ENCODE assay signal across 24 cellular contexts in genomic region chr2:177501186-177501585, GRCh38.
DNase-seq lines count a peak whose midpoint lies in the region; ATAC-seq and TF ChIP-seq lines count a peak whose summit lies in the region.
"Had no signal": no experiment of that assay in that cellular context is flagged by ENCODE, and none has a peak within 500 bp of the region (broad histone marks: within the 10 kb centered on the region; RNA-seq: fewer than 3 reads in every experiment).

No MANE protein-coding gene starts in this region.

- H3K4me1 Mint-ChIP-seq in CD8-positive, alpha-beta T cell (ENCODE audit: low read depth) = no peaks in the 10 kb centered on the region
- no peaks in the 10 kb centered on the region for H3K4me1 Mint-ChIP-seq in endothelial cell (ENCODE audit: unreplicated experiment)
- H3K4me1 Mint-ChIP-seq: central memory CD8-positive, alpha-beta T cell had no signal

- no peak overlapping the region for H3K4me3 ChIP-seq in A673 (ENCODE audit: low read depth, low read length, poor library complexity, severe bottlenecking)
- H3K4me3 ChIP-seq in CD8-positive, alpha-beta T cell (ENCODE audit: low read depth, low read length) = no peak overlapping the region
- H3K4me3 ChIP-seq: dorsolateral prefrontal cortex, gastrocnemius medialis, HAP-1, lower lobe of right lung, thoracic aorta had no signal

- peak; percentile 31 for ATAC-seq in CD8-positive, alpha-beta T cell
- ATAC-seq in HG03175 (IDR thresholded peaks at IDR 0.05; ENCODE audit: unreplicated experiment) (peak; percentile 49), HG03097 (IDR thresholded peaks at IDR 0.05; ENCODE audit: low FRiP score, unreplicated experiment) (no peak)
- ATAC-seq: gastrocnemius medialis, lower lobe of right lung, SK-N-SH treated with all-trans-retinoic acid at 6 μM for 48 hours had no signal

- no peak overlapping the region for H3K4me3 Mint-ChIP-seq in CD8-positive, alpha-beta T cell
- H3K4me3 Mint-ChIP-seq in endothelial cell (ENCODE audit: unreplicated experiment) = no peak overlapping the region
- H3K4me3 Mint-ChIP-seq: activated CD4-positive, alpha-beta memory T cell treated with anti-CD3 and anti-CD28 coated beads for 36 hours; central memory CD8-positive, alpha-beta T cell; T-helper 2 cell treated with Interferon-gamma antibody and Interleukin-4, amounts not matched to agents 5 μg/mL and 100 μg/mL, for 36 hours had no signal

- no peaks in the 10 kb centered on the region for H3K9me3 Mint-ChIP-seq in CD8-positive, alpha-beta T cell
- H3K9me3 Mint-ChIP-seq in endothelial cell (ENCODE audit: unreplicated experiment) = no peaks in the 10 kb centered on the region
- H3K9me3 Mint-ChIP-seq: activated CD4-positive, alpha-beta memory T cell treated with anti-CD3 and anti-CD28 coated beads for 36 hours; activated naive CD4-positive, alpha-beta T cell treated with anti-CD3 and anti-CD28 coated beads, Interleukin-2, amount 50 U/mL, for 72 hours; central memory CD8-positive, alpha-beta T cell; T-helper 2 cell treated with Interferon-gamma antibody and Interleukin-4, amounts not matched to agents 5 μg/mL and 100 μg/mL, for 36 hours had no signal

- H3K27me3 Mint-ChIP-seq in CD8-positive, alpha-beta T cell (ENCODE audit: low read depth) = no peaks in the 10 kb centered on the region
- no peaks in the 10 kb centered on the region for H3K27me3 Mint-ChIP-seq in endothelial cell (ENCODE audit: unreplicated experiment)
- H3K27me3 Mint-ChIP-seq: activated CD4-positive, alpha-beta memory T cell treated with anti-CD3 and anti-CD28 coated beads for 36 hours; central memory CD8-positive, alpha-beta T cell; progenitor cell of endocrine pancreas had no signal

- H3K9me3 ChIP-seq in A673 (ENCODE audit: low read depth, low read length, poor library complexity, severe bottlenecking) = no peaks in the 10 kb centered on the region
- H3K9me3 ChIP-seq in CD8-positive, alpha-beta T cell (ENCODE audit: low read length) = no peaks in the 10 kb centered on the region
- H3K9me3 ChIP-seq: gastrocnemius medialis, HAP-1, lower lobe of right lung, thoracic aorta had no signal

- no peak overlapping the region for H3K27ac Mint-ChIP-seq in CD8-positive, alpha-beta T cell
- peak overlapping the region; percentile 20 for H3K27ac Mint-ChIP-seq in endothelial cell (ENCODE audit: unreplicated experiment)
- H3K27ac Mint-ChIP-seq: activated CD4-positive, alpha-beta memory T cell treated with anti-CD3 and anti-CD28 coated beads for 36 hours; activated naive CD4-positive, alpha-beta T cell treated with anti-CD3 and anti-CD28 coated beads, Interleukin-2, amount 50 U/mL, for 72 hours; progenitor cell of endocrine pancreas; T-helper 2 cell treated with Interferon-gamma antibody and Interleukin-4, amounts not matched to agents 5 μg/mL and 100 μg/mL, for 36 hours had no signal

- BruUV-seq in A673 (replicated peaks; lab: Mats Ljungman, UMichigan) = no TSS peak

- no peaks in the 10 kb centered on the region for H3K36me3 ChIP-seq in A673 (ENCODE audit: insufficient read depth, low read length, poor library complexity, severe bottlenecking)
- H3K36me3 ChIP-seq in CD8-positive, alpha-beta T cell (ENCODE audit: insufficient read depth, low read length) = no peaks in the 10 kb centered on the region
- H3K36me3 ChIP-seq: gastrocnemius medialis, HAP-1, lower lobe of right lung, thoracic aorta had no signal

- H3K36me3 Mint-ChIP-seq in CD8-positive, alpha-beta T cell = peaks cover 43% of the 10 kb centered on the region
- H3K36me3 Mint-ChIP-seq in endothelial cell (ENCODE audit: low read depth, unreplicated experiment) = no peaks in the 10 kb centered on the region

- no peaks in the 10 kb centered on the region for H3K27me3 ChIP-seq in A673 (replicated peaks; ENCODE audit: insufficient read depth, low read depth, low read length, poor library complexity)
- no peaks in the 10 kb centered on the region for H3K27me3 ChIP-seq in CD8-positive, alpha-beta T cell (ENCODE audit: insufficient read depth, low read length)
- H3K27me3 ChIP-seq: dorsolateral prefrontal cortex, gastrocnemius medialis had no signal

- peaks cover 6% of the 10 kb centered on the region for H3K4me1 ChIP-seq in A673 (ENCODE audit: insufficient read depth, low read length, poor library complexity, severe bottlenecking)
- no peaks in the 10 kb centered on the region for H3K4me1 ChIP-seq in CD8-positive, alpha-beta T cell (ENCODE audit: insufficient read depth, low read length)
- H3K4me1 ChIP-seq: gastrocnemius medialis, HAP-1, lower lobe of right lung had no signal

- intact Hi-C loops in A673 (cut with micrococcal nuclease; ENCODE audit: unreplicated experiment) = no loop called here
- intact Hi-C loops in CD8-positive, alpha-beta T cell (cut with DNase I, micrococcal nuclease) = no loop called here

- CTCF ChIA-PET in A673 (lab: Charles Lee) = no interaction called here
- CTCF ChIA-PET in CD8-positive, alpha-beta T cell (lab: Charles Lee) = no interaction called here

- no peak overlapping the region for H3K27ac ChIP-seq in A673 (ENCODE audit: low read depth, low read length, poor library complexity, severe bottlenecking)
- H3K27ac ChIP-seq in CD8-positive, alpha-beta T cell (ENCODE audit: low read depth, low read length) = no peak overlapping the region
- H3K27ac ChIP-seq: dorsolateral prefrontal cortex, gastrocnemius medialis, lower lobe of right lung, thoracic aorta had no signal

- TF ChIP-seq CTCF in A673 (conservative IDR thresholded peaks at IDR 0.05; ENCODE audit: low read depth, low read length) (no peak), endothelial cell (IDR thresholded peaks at IDR 0.05; ENCODE audit: unreplicated experiment) (no peak)
- no peak for TF ChIP-seq CTCF in CD8-positive, alpha-beta T cell (IDR thresholded peaks at IDR 0.05)

- POLR2A ChIA-PET in A673 (lab: Charles Lee; ENCODE audit: low non-redundant PET) = no interaction called here
- POLR2A ChIA-PET in CD8-positive, alpha-beta T cell (lab: Charles Lee) = no interaction called here

- DNase-seq in A673 (ENCODE audit: low spot score) (peak; percentile 15), endothelial cell (ENCODE audit: low spot score) (no peak), RPMI8226 (no peak), mucosa of gallbladder (ENCODE audit: low spot score) (no peak)
- no peak for DNase-seq in CD8-positive, alpha-beta T cell
- DNase-seq: activated CD4-positive, alpha-beta memory T cell treated with anti-CD3 and anti-CD28 coated beads for 36 hours; DMS79 treated with DMSO at 0.1 percent for 48 hours; dorsolateral prefrontal cortex; gastrocnemius medialis; hypothalamus; islet precursor cell; KG1; lower lobe of right lung; NCI-H146; NCI-H524 treated with DMSO at 0.1 percent for 48 hours had no signal
